ENCODE assay signal across 21 cellular contexts in genomic region chr7:93578762-93579161, GRCh38. TPM values are rescaled to one million over a fixed set of nuclear protein-coding genes. Genes with fewer than 3 reads are reported as not detected.
DNase-seq lines count a peak whose midpoint lies in the region; ATAC-seq, FAIRE-seq and TF ChIP-seq lines count a peak whose summit lies in the region.
"Had no signal": no experiment of that assay in that cellular context is flagged by ENCODE, and none has a peak within 500 bp of the region (broad histone marks: within the 10 kb centered on the region; RNA-seq: fewer than 3 reads in every experiment).

No MANE protein-coding gene starts in this region.

- H3K27me3 Mint-ChIP-seq in natural killer cell (ENCODE audit: low read depth in 2 of 2), result peaks cover 21 to 26% of the 10 kb centered on the region in 2 donors
- peaks cover 22% of the 10 kb centered on the region for H3K27me3 Mint-ChIP-seq in activated T-helper 1 cell treated with anti-CD3 and anti-CD28 coated beads, Interleukin-12 subunit alpha, Interleukin-12 subunit beta, Interleukin-2, Interleukin-4 antibody, amounts not matched to agents 30 ng/mL and 10 ng/mL and 1 ng/mL, durations not matched to agents 14 hours and 24 hours and 36 hours (ENCODE audit: insufficient read depth)

- DNase-seq in Caki2 (ENCODE audit: low read depth) (peak; percentile 69), K562 (ENCODE audit: extremely low read depth in 1 of 4, low spot score in 3 of 4) (no peak), small intestine (peak; percentile 3), natural killer cell (no peak), colonic mucosa (no peak), testis (no peak)
- DNase-seq in activated T-helper 1 cell treated with anti-CD3 and anti-CD28 coated beads, Interleukin-12 subunit alpha, Interleukin-12 subunit beta, Interleukin-2, Interleukin-4 antibody, amounts not matched to agents 30 ng/mL and 10 ng/mL and 1 ng/mL, durations not matched to agents 14 hours and 24 hours and 36 hours (ENCODE audit: low spot score), result no peak
- DNase-seq: CD8-positive, alpha-beta T cell; DND-41; H9; KBM-7; NCI-H187; NCI-H2107; NCI-H226; NCI-H524; SHP77 had no signal

- no peak for TF ChIP-seq EP300 in K562 (IDR thresholded peaks at IDR 0.05; ENCODE audit: low read length)

- 2% methylated on average over 4 of the region's 4 CpGs for WGBS in K562 (ENCODE audit: insufficient coverage, low coverage, missing lambda C conversion rate)
- 20% methylated on average over 4 of the region's 4 CpGs for WGBS in liver
- WGBS in small intestine, 3 donors, result 10 to 34% (median 12%) methylated on average over 4 of the region's 4 CpGs
- 57 to 59% methylated on average over 4 of the region's 4 CpGs for WGBS in testis, 2 donors

- POLR2A ChIA-PET in K562 (lab: Yijun Ruan, JAX), result interaction anchor here (2.3 kb wide), 1 partner anchor 13 kb away, joined by 5 read pairs; no protein-coding TSS in a partner anchor

- H2AFZ ChIP-seq in K562 (ENCODE audit: low read depth, low read length), result no peak overlapping the region

- H4K20me1 ChIP-seq in K562 (replicated peaks; ENCODE audit: control insufficient read depth, insufficient read depth, low read length), result no peaks in the 10 kb centered on the region
- H4K20me1 ChIP-seq: BLaER1 treated with 17β-estradiol and CSF1 and Interleukin-3, amounts not matched to agents 10 nM and 100 nM had no signal

- no TSS peak for BruUV-seq in K562 (replicated peaks; lab: Mats Ljungman, UMichigan)

- H3K9me3 Mint-ChIP-seq in natural killer cell, result peaks cover 0 to 4% of the 10 kb centered on the region in 2 donors
- H3K9me3 Mint-ChIP-seq in activated T-helper 1 cell treated with anti-CD3 and anti-CD28 coated beads, Interleukin-12 subunit alpha, Interleukin-12 subunit beta, Interleukin-2, Interleukin-4 antibody, amounts not matched to agents 30 ng/mL and 10 ng/mL and 1 ng/mL, durations not matched to agents 14 hours and 24 hours and 36 hours, result no peaks in the 10 kb centered on the region
- H3K9me3 Mint-ChIP-seq: CD8-positive, alpha-beta T cell had no signal

- TF ChIP-seq CTCF in K562 (IDR thresholded peaks at IDR 0.05 in 2 of 3, conservative IDR thresholded peaks at IDR 0.05 in 1 of 3; ENCODE audit: insufficient read depth in 2 of 3, low read depth in 1 of 3, low read length in 3 of 3) (no peak), liver (IDR thresholded peaks at IDR 0.05; ENCODE audit: low read depth, low read length, missing input control) (no peak), natural killer cell (IDR thresholded peaks at IDR 0.05) (no peak), colonic mucosa (IDR thresholded peaks at IDR 0.05) (no peak), testis (IDR thresholded peaks at IDR 0.05) (no peak)

- intact Hi-C loops in K562 (cut with micrococcal nuclease) (no loop called here), natural killer cell (cut with micrococcal nuclease) (no loop called here), colonic mucosa (cut with DNase I) (no loop called here), testis (cut with DNase I; ENCODE audit: low total_unique reads) (no loop called here)
- intact Hi-C loops in activated T-helper 1 cell treated with anti-CD3 and anti-CD28 coated beads, Interleukin-12 subunit alpha, Interleukin-12 subunit beta, Interleukin-2, Interleukin-4 antibody, amounts not matched to agents 30 ng/mL and 10 ng/mL and 1 ng/mL, durations not matched to agents 14 hours and 24 hours and 36 hours (cut with micrococcal nuclease), result no loop called here

- H3K4me3 ChIP-seq in K562 (no peak overlapping the region), liver (ENCODE audit: low read depth in 1 of 3, low read length in 3 of 3) (no peak overlapping the region), small intestine (ENCODE audit: low read depth in 1 of 2, low read length in 2 of 2) (no peak overlapping the region), colonic mucosa (no peak overlapping the region), testis (no peak overlapping the region)
- H3K4me3 ChIP-seq: BLaER1 treated with 17β-estradiol and CSF1 and Interleukin-3, amounts not matched to agents 10 nM and 100 nM; SK-N-MC had no signal

- no peaks in the 10 kb centered on the region for H3K4me1 Mint-ChIP-seq in natural killer cell
- no peaks in the 10 kb centered on the region for H3K4me1 Mint-ChIP-seq in activated T-helper 1 cell treated with anti-CD3 and anti-CD28 coated beads, Interleukin-12 subunit alpha, Interleukin-12 subunit beta, Interleukin-2, Interleukin-4 antibody, amounts not matched to agents 30 ng/mL and 10 ng/mL and 1 ng/mL, durations not matched to agents 14 hours and 24 hours and 36 hours (ENCODE audit: low read depth)

- 0 out of 5 replicates have a peak, but pooled peaks cover 0 to 3% of the 10 kb centered on the region in 2 experiments for H3K4me1 ChIP-seq in K562 (replicated peaks in 1 of 2; ENCODE audit: control insufficient read depth in 2 of 2, insufficient read depth in 2 of 2, low read length in 2 of 2)
- peaks cover 1 to 32% (median 21%) of the 10 kb centered on the region in 4 donors for H3K4me1 ChIP-seq in liver (ENCODE audit: control insufficient read depth in 4 of 4, insufficient read depth in 4 of 4, low read length in 3 of 4)
- H3K4me1 ChIP-seq in small intestine (ENCODE audit: control insufficient read depth in 2 of 2, insufficient read depth in 1 of 2, low read depth in 1 of 2, low read length in 1 of 2), result no peaks in the 10 kb centered on the region
- no peaks in the 10 kb centered on the region for H3K4me1 ChIP-seq in colonic mucosa
- peaks cover 4% of the 10 kb centered on the region for H3K4me1 ChIP-seq in testis

- H3K27ac Mint-ChIP-seq in natural killer cell, result no peak overlapping the region
- H3K27ac Mint-ChIP-seq in activated T-helper 1 cell treated with anti-CD3 and anti-CD28 coated beads, Interleukin-12 subunit alpha, Interleukin-12 subunit beta, Interleukin-2, Interleukin-4 antibody, amounts not matched to agents 30 ng/mL and 10 ng/mL and 1 ng/mL, durations not matched to agents 14 hours and 24 hours and 36 hours, result no peak overlapping the region
- H3K27ac Mint-ChIP-seq: CD8-positive, alpha-beta T cell; H9 had no signal

- no peaks in the 10 kb centered on the region for H3K9me1 ChIP-seq in K562 (ENCODE audit: control insufficient read depth, insufficient read depth, low read length)

- in situ Hi-C loops in Caki2 (cut with HindIII; ENCODE audit: low pct_unique_long_range_greater_than_20kb, low sequenced_read_pairs) (no loop called here), K562 (cut with MboI) (no loop called here)

- H3K9ac ChIP-seq in K562 (ENCODE audit: insufficient read depth in 1 of 2, low read depth in 2 of 2, low read length in 2 of 2) (no peak overlapping the region), liver (ENCODE audit: low read depth in 1 of 2, low read length in 2 of 2) (no peak overlapping the region), colonic mucosa (ENCODE audit: low read depth in 2 of 2, low read length in 2 of 2) (no peak overlapping the region)
- H3K9ac ChIP-seq: BLaER1 treated with 17β-estradiol and CSF1 and Interleukin-3, amounts not matched to agents 10 nM and 100 nM had no signal

- H3K36me3 Mint-ChIP-seq in natural killer cell, result no peaks in the 10 kb centered on the region
- no peaks in the 10 kb centered on the region for H3K36me3 Mint-ChIP-seq in activated T-helper 1 cell treated with anti-CD3 and anti-CD28 coated beads, Interleukin-12 subunit alpha, Interleukin-12 subunit beta, Interleukin-2, Interleukin-4 antibody, amounts not matched to agents 30 ng/mL and 10 ng/mL and 1 ng/mL, durations not matched to agents 14 hours and 24 hours and 36 hours (ENCODE audit: low read depth)
- H3K36me3 Mint-ChIP-seq: CD8-positive, alpha-beta T cell had no signal

- ATAC-seq in K562 (no peak), natural killer cell (no peak)
- ATAC-seq: CD8-positive, alpha-beta T cell had no signal

- H3K4me2 ChIP-seq in K562 (ENCODE audit: insufficient read depth, low read length), result no peak overlapping the region
- H3K4me2 ChIP-seq: BLaER1 treated with 17β-estradiol and CSF1 and Interleukin-3, amounts not matched to agents 10 nM and 100 nM had no signal

- H3K4me3 Mint-ChIP-seq in natural killer cell, result no peak overlapping the region
- no peak overlapping the region for H3K4me3 Mint-ChIP-seq in activated T-helper 1 cell treated with anti-CD3 and anti-CD28 coated beads, Interleukin-12 subunit alpha, Interleukin-12 subunit beta, Interleukin-2, Interleukin-4 antibody, amounts not matched to agents 30 ng/mL and 10 ng/mL and 1 ng/mL, durations not matched to agents 14 hours and 24 hours and 36 hours
- H3K4me3 Mint-ChIP-seq: CD8-positive, alpha-beta T cell; H9 had no signal

- H3K9me3 ChIP-seq in K562 (replicated peaks; ENCODE audit: control insufficient read depth, insufficient read depth, low read depth, low read length) (no peaks in the 10 kb centered on the region), liver (ENCODE audit: control insufficient read depth in 4 of 4, low read length in 3 of 4) (no peaks in the 10 kb centered on the region), small intestine (ENCODE audit: control insufficient read depth, low read depth) (no peaks in the 10 kb centered on the region), colonic mucosa (no peaks in the 10 kb centered on the region), testis (no peaks in the 10 kb centered on the region)

- H3K36me3 ChIP-seq in K562 (ENCODE audit: control insufficient read depth, insufficient read depth, low read length) (no peaks in the 10 kb centered on the region), liver (ENCODE audit: control insufficient read depth in 4 of 4, insufficient read depth in 3 of 4, low read depth in 1 of 4, low read length in 3 of 4) (no peaks in the 10 kb centered on the region), small intestine (ENCODE audit: control insufficient read depth in 2 of 2, insufficient read depth in 2 of 2, low read length in 2 of 2) (no peaks in the 10 kb centered on the region), colonic mucosa (no peaks in the 10 kb centered on the region), testis (ENCODE audit: low read depth, missing control alignments) (no peaks in the 10 kb centered on the region)
- H3K36me3 ChIP-seq: BLaER1 treated with 17β-estradiol and CSF1 and Interleukin-3, amounts not matched to agents 10 nM and 100 nM had no signal

- TF ChIP-seq RAD21 in K562 (CRISPR knock-in tag; conservative IDR thresholded peaks at IDR 0.05 in 1 of 2, IDR thresholded peaks at IDR 0.05 in 1 of 2) (no peak), liver (IDR thresholded peaks at IDR 0.05) (peak; percentile 17)

- FAIRE-seq in K562 (lab: Jason Lieb, UNC) (peak; percentile 55), small intestine (lab: Jason Lieb, UNC) (no peak)

- CTCF ChIA-PET in K562 (lab: Yijun Ruan, JAX; ENCODE audit: low intra/inter-chr PET ratio), result no interaction called here

- H3K27ac ChIP-seq in K562 (ENCODE audit: extremely low read depth, low read depth, low read length) (no peak overlapping the region), liver (ENCODE audit: low read depth in 1 of 2, low read length in 2 of 2) (no peak overlapping the region), small intestine (ENCODE audit: low read depth in 1 of 2, low read length in 1 of 2) (no peak overlapping the region), colonic mucosa (no peak overlapping the region), testis (no peak overlapping the region)
- H3K27ac ChIP-seq: BLaER1 treated with 17β-estradiol and CSF1 and Interleukin-3, amounts not matched to agents 10 nM and 100 nM; SK-N-MC had no signal

- no peak for TF ChIP-seq POLR2A in K562 (conservative IDR thresholded peaks at IDR 0.05)
- TF ChIP-seq POLR2A in testis (IDR thresholded peaks at IDR 0.05), result no peak

- H3K79me2 ChIP-seq in K562 (ENCODE audit: control insufficient read depth, insufficient read depth, low read length), result no peaks in the 10 kb centered on the region

- H3K27me3 ChIP-seq in K562 (ENCODE audit: control insufficient read depth in 2 of 2, insufficient read depth in 2 of 2, low read length in 2 of 2) (peaks cover 19 to 27% of the 10 kb centered on the region in 2 experiments), liver (ENCODE audit: control insufficient read depth in 4 of 4, insufficient read depth in 4 of 4, low read length in 3 of 4) (peaks cover 4 to 20% (median 5%) of the 10 kb centered on the region in 4 donors), small intestine (ENCODE audit: control insufficient read depth in 2 of 2, insufficient read depth in 2 of 2, low read length in 2 of 2) (peaks cover 4 to 14% of the 10 kb centered on the region in 2 donors), colonic mucosa (peaks cover 23% of the 10 kb centered on the region), testis (no peaks in the 10 kb centered on the region)
- H3K27me3 ChIP-seq: BLaER1 treated with 17β-estradiol and CSF1 and Interleukin-3, amounts not matched to agents 10 nM and 100 nM had no signal

RNA-seq across cellular contexts. Expression of gene CALCR, which starts 4.2 kb away (rescaled TPM):
- 0.14 and 0.57 TPM in 2 replicates for total RNA-seq in Caki2 (2014; rRNA removed; shearing (Covaris generic); ENCODE audit: low replicate concordance)
- 0.28 TPM in 1 of 2 replicates, not detected in the other for total RNA-seq in K562 (2011; cell fraction: chromatin; rRNA removed; ENCODE audit: low replicate concordance)
- 0.26 TPM in 1 of 2 replicates, not detected in the other for total RNA-seq in K562 (2011; cell fraction: nucleolus; rRNA removed)
- total RNA-seq in K562 (2011; cell fraction: nucleoplasm; rRNA removed), result not detected in 2 replicates
- total RNA-seq in K562 (2014; rRNA removed) (0.04 and 0.14 TPM in 2 replicates), K562 (2014; rRNA removed; fragmentation: Illumina TruSeq; extraction: Trizol) (0.06 and 0.07 TPM in 2 replicates), K562 (2015; rRNA removed; fragmentation: Illumina TruSeq; extraction: Trizol) (0.14 TPM in 1 of 2 replicates, not detected in the other), K562 (2021) (0.09 and 0.16 TPM in 2 replicates), liver (under 1 TPM in 1 of 2 donors, not detected in 1; 0.19 TPM), natural killer cell (not detected), colonic mucosa (not detected), testis (under 1 TPM; 0.31 to 0.56 TPM)
- polyA plus RNA-seq in K562 (2011; rRNA removed) (0.09 and 0.10 TPM in 2 replicates), K562 (2014; fragmentation: Illumina TruSeq; extraction: Trizol) (0.04 and 0.07 TPM in 2 replicates), K562 (2014; fragmentation: Nextera tagmentation; extraction: Ambion mirVana) (not detected), K562 (2014; rRNA removed) (0.11 TPM in 1 of 2 replicates, not detected in the other), liver (not detected), small intestine (not detected), testis (ENCODE audit: insufficient read depth, low read depth, low replicate concordance) (0.76 TPM)
- polyA plus RNA-seq in K562 (2011; cell fraction: cytosol; rRNA removed), result 0.09 TPM in 1 of 2 replicates, not detected in the other
- polyA plus RNA-seq in K562 (2011; cell fraction: nucleus; rRNA removed), result 0.04 TPM in 1 of 2 replicates, not detected in the other
- polyA plus RNA-seq in K562 (2012), result 0.07 and 0.12 TPM in 2 replicates
- not detected in 2 replicates for polyA minus RNA-seq in K562 (2011; rRNA and poly(A)+ RNA removed)
- polyA minus RNA-seq in K562 (2011; cell fraction: cytosol; rRNA and poly(A)+ RNA removed), result not detected in 2 replicates
- polyA minus RNA-seq in K562 (2011; cell fraction: nucleus; rRNA and poly(A)+ RNA removed), result not detected in 2 replicates
- total RNA-seq in activated T-helper 1 cell treated with anti-CD3 and anti-CD28 coated beads, Interleukin-12 subunit alpha, Interleukin-12 subunit beta, Interleukin-2, Interleukin-4 antibody, amounts not matched to agents 30 ng/mL and 10 ng/mL and 1 ng/mL, durations not matched to agents 14 hours and 24 hours and 36 hours, result not detected in 2 replicates
- total RNA-seq: CD8-positive, alpha-beta T cell; G401; RPMI7951 had no signal

Comparison
In these comparisons a context has a peak if more than half of its experiments do, and no peak if none do; other contexts are left out.
1. DNase-seq: peak in Caki2 (single experiment) and small intestine (single experiment); none in K562 (0 of 4), natural killer cell (single experiment), colonic mucosa (single experiment), testis (single experiment) and activated T-helper 1 cell treated with anti-CD3 and anti-CD28 coated beads, Interleukin-12 subunit alpha, Interleukin-12 subunit beta, Interleukin-2, Interleukin-4 antibody, amounts not matched to agents 30 ng/mL and 10 ng/mL and 1 ng/mL, durations not matched to agents 14 hours and 24 hours and 36 hours (single experiment).